In the genomic region with DNA sequence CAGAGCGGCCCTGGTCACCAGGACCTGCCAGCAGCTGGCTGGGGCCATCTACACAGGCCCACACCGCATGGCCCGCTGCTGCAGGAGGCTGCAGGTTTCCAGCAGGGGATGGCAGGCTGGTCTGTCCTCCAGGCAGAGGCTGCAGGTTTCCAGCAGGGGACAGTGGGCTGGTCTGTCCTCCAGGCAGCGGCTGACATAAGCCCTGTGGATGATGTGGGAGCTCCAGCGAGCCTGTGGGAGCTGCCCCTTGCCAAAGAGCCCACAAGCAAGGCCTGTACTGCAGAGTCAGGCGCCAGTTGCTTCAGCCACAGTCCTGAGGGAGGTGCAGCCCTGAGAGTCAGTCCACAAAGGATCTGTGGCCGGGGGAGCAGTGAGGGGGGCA, we compare ENCODE assay signal across 12 cellular contexts. TPM values are rescaled to one million over a fixed set of nuclear protein-coding genes. Genes with fewer than 3 reads are reported as not detected.
DNase-seq lines count a peak whose midpoint lies in the region; ATAC-seq and TF ChIP-seq lines count a peak whose summit lies in the region.
"Had no signal": no experiment of that assay in that cellular context is flagged by ENCODE, and none has a peak within 500 bp of the region (broad histone marks: within the 10 kb centered on the region; RNA-seq: fewer than 3 reads in every experiment).

No MANE protein-coding gene starts in this region.

- ATAC-seq in GM18870 (IDR thresholded peaks at IDR 0.05; ENCODE audit: unreplicated experiment) (no peak), GM19324 (IDR thresholded peaks at IDR 0.05; ENCODE audit: low FRiP score, unreplicated experiment) (no peak)

- DNase-seq in DMS153 (lab: John Stamatoyannopoulos, UW) (peak; percentile 32), HuH-7 (ENCODE audit: low spot score) (peak; percentile 51), dorsolateral prefrontal cortex (peak in 8 of 10 donors; percentile 37 to 76 (median 66)), osteocyte (ENCODE audit: extremely low spot score, unreplicated experiment) (peak; percentile 75), LoVo (ENCODE audit: low spot score) (no peak)
- DNase-seq: activated B cell treated with CpG ODN at 0.5 μM for 24 hours; SIG-M5; stimulated activated naive CD4-positive, alpha-beta T cell had no signal

- H3K9me3 Mint-ChIP-seq in osteocyte (ENCODE audit: unreplicated experiment), result no peaks in the 10 kb centered on the region
- H3K9me3 Mint-ChIP-seq: activated B cell treated with CpG ODN at 0.5 μM for 24 hours; central memory CD8-positive, alpha-beta T cell had no signal

- no peaks in the 10 kb centered on the region for H3K36me3 Mint-ChIP-seq in osteocyte (ENCODE audit: unreplicated experiment)

- H3K4me1 Mint-ChIP-seq in osteocyte (ENCODE audit: unreplicated experiment), result peaks cover 7% of the 10 kb centered on the region

- peak overlapping the region in 27 of 59 donors; percentile 3 to 57 (median 28) for H3K4me3 ChIP-seq in dorsolateral prefrontal cortex
- H3K4me3 ChIP-seq: HAP-1 had no signal

- no peaks in the 10 kb centered on the region for H3K27me3 Mint-ChIP-seq in osteocyte (ENCODE audit: unreplicated experiment)
- H3K27me3 Mint-ChIP-seq: central memory CD8-positive, alpha-beta T cell had no signal

- peak in 5 of 56 donors; percentile 11 to 26 (median 18) for TF ChIP-seq CTCF in dorsolateral prefrontal cortex (IDR thresholded peaks at IDR 0.05 in 54 of 56, conservative IDR thresholded peaks at IDR 0.05 in 2 of 56; ENCODE audit: low read depth in 1 of 56, partially characterized antibody in 56 of 56)
- no peak for TF ChIP-seq CTCF in osteocyte (IDR thresholded peaks at IDR 0.05)

- intact Hi-C loops in dorsolateral prefrontal cortex (cut with DNase I), result loop anchor here (5.0 kb wide), 2 partner anchors 108 to 218 kb away; partner anchors contain the start of genes BRD9 (in 1 of the 2), TRIP13 (in 1 of the 2) and ZDHHC11B (in 1 of the 2)

- no peak overlapping the region for H3K4me3 Mint-ChIP-seq in osteocyte (ENCODE audit: unreplicated experiment)
- H3K4me3 Mint-ChIP-seq: activated B cell treated with CpG ODN at 0.5 μM for 24 hours had no signal

- peak overlapping the region; percentile 60 to 100 (median 99) for H3K27ac ChIP-seq in dorsolateral prefrontal cortex

- H3K27ac Mint-ChIP-seq in osteocyte (ENCODE audit: unreplicated experiment), result no peak overlapping the region
- H3K27ac Mint-ChIP-seq: activated B cell treated with CpG ODN at 0.5 μM for 24 hours had no signal

- peaks cover 0 to 6% (median 0%) of the 10 kb centered on the region in 45 donors for H3K27me3 ChIP-seq in dorsolateral prefrontal cortex

RNA-seq across cellular contexts. Expression of gene TPPP, which starts 18.5 kb away (rescaled TPM):
- 100 to 1,000 TPM; 236 to 675 (median 361) TPM for total RNA-seq in dorsolateral prefrontal cortex
- 0.13 and 0.16 TPM in 2 replicates for total RNA-seq in osteocyte

Comparison
In these comparisons a context has a peak if more than half of its experiments do, and no peak if none do; other contexts are left out.
1. RNA of gene TPPP, which starts 18.5 kb away (total RNA-seq): 236 to 675 TPM in dorsolateral prefrontal cortex; 0.13 to 0.16 TPM in osteocyte; every median in the first group is over 100 times any median in the second.